In genomic region chr12:57525615-57526383, GRCh38 we compare ENCODE assay signal across 30 cellular contexts. TPM values are rescaled to one million over a fixed set of nuclear protein-coding genes. Genes with fewer than 3 reads are reported as not detected.
A peak's percentile ranks its signal among the peaks of the same experiment; 100 is the strongest.
DNase-seq lines count a peak whose midpoint lies in the region; ATAC-seq and TF ChIP-seq lines count a peak whose summit lies in the region.
"Had no signal": no experiment of that assay in that cellular context is flagged by ENCODE, and none has a peak within 500 bp of the region (broad histone marks: within the 10 kb centered on the region; RNA-seq: fewer than 3 reads in every experiment).

No MANE protein-coding gene starts in this region.

- H3K79me2 ChIP-seq in DND-41 (ENCODE audit: insufficient read depth, low read length) = peaks cover 50% of the 10 kb centered on the region

- no peak for TF ChIP-seq POLR2A in gastrocnemius medialis (IDR thresholded peaks at IDR 0.05)

- H4K20me1 ChIP-seq in DND-41 (ENCODE audit: insufficient read depth, low read length) = peaks cover 33% of the 10 kb centered on the region

- no peak overlapping the region for H2AFZ ChIP-seq in DND-41 (ENCODE audit: low read depth, low read length)

- H3K9me3 Mint-ChIP-seq in T-helper 2 cell treated with Interferon-gamma antibody and Interleukin-4, amounts not matched to agents 5 μg/mL and 100 μg/mL, for 36 hours = no peaks in the 10 kb centered on the region
- no peaks in the 10 kb centered on the region for H3K9me3 Mint-ChIP-seq in chondrocyte (ENCODE audit: low read depth)
- no peaks in the 10 kb centered on the region for H3K9me3 Mint-ChIP-seq in activated CD4-positive, alpha-beta T cell treated with anti-CD3 and anti-CD28 coated beads, Interleukin-2, amount 10 ng/mL, durations not matched to agents 7 days and 5 days
- H3K9me3 Mint-ChIP-seq: activated CD4-positive, alpha-beta T cell treated with anti-CD3 and anti-CD28 coated beads, Interleukin-2, amount 10 ng/mL, durations not matched to agents 24 days and 14 days; activated naive CD4-positive, alpha-beta T cell treated with anti-CD3 and anti-CD28 coated beads for 36 hours; immature natural killer cell; stimulated activated naive CD8-positive, alpha-beta T cell treated with anti-CD3 and anti-CD28 coated beads, Interleukin-15, amount 100 ng/mL, for 72 hours had no signal

- ATAC-seq in DND-41 (ENCODE audit: insufficient read depth, low read depth) = no peak
- ATAC-seq in gastrocnemius medialis = no peak
- ATAC-seq: activated CD8-positive, alpha-beta memory T cell treated with anti-CD3 and anti-CD28 coated beads, Interleukin-2, amount 10 ng/mL, durations not matched to agents 7 days and 5 days; left colon; stimulated activated naive CD8-positive, alpha-beta T cell treated with anti-CD3 and anti-CD28 coated beads, Interleukin-15, amount 100 ng/mL, for 72 hours had no signal

- DNase-seq in T-helper 2 cell treated with Interferon-gamma antibody and Interleukin-4, amounts not matched to agents 5 μg/mL and 100 μg/mL, for 36 hours (ENCODE audit: low spot score) = no peak
- no peak for DNase-seq in T-helper 2 cell
- no peak for DNase-seq in DND-41
- no peak for DNase-seq in chondrocyte (ENCODE audit: low spot score)
- no peak for DNase-seq in gastrocnemius medialis
- DNase-seq in NCI-H524 (lab: John Stamatoyannopoulos, UW) = no peak
- no peak for DNase-seq in activated CD4-positive, alpha-beta T cell treated with anti-CD3 and anti-CD28 coated beads, Interleukin-2, amount 10 ng/mL, durations not matched to agents 7 days and 5 days
- no peak for DNase-seq in effector memory CD4-positive, alpha-beta T cell
- DNase-seq: activated CD4-positive, alpha-beta T cell treated with anti-CD3 and anti-CD28 coated beads, Interleukin-2, amount 10 ng/mL, durations not matched to agents 24 days and 14 days; activated CD8-positive, alpha-beta memory T cell treated with anti-CD3 and anti-CD28 coated beads, Interleukin-2, amount 10 ng/mL, durations not matched to agents 7 days and 5 days; activated naive CD4-positive, alpha-beta T cell treated with anti-CD3 and anti-CD28 coated beads for 36 hours; aorta; DMS79; foreskin melanocyte; HCEC 1CT; hypothalamus; immature natural killer cell; left colon; NCI-H1417 treated with DMSO at 0.1 percent for 48 hours; NCI-H2081; NCI-H2227 treated with DMSO at 0.1 percent for 48 hours; NCI-H748 treated with DMSO at 0.1 percent for 48 hours; stimulated activated naive CD8-positive, alpha-beta T cell treated with anti-CD3 and anti-CD28 coated beads, Interleukin-15, amount 100 ng/mL, for 72 hours; T-helper 9 cell had no signal

- POLR2A ChIA-PET in activated CD4-positive, alpha-beta T cell treated with anti-CD3 and anti-CD28 coated beads, Interleukin-2, amount 10 ng/mL, durations not matched to agents 7 days and 5 days (lab: Charles Lee) = no interaction called here

- in situ Hi-C loops in gastrocnemius medialis (cut with MboI; ENCODE audit: low sequenced_read_pairs in 4 of 4) = no loop called here

- H3K27ac ChIP-seq in DND-41 (ENCODE audit: low read length) (no peak overlapping the region; the same call in 1 of the 2 replicates), gastrocnemius medialis (peak overlapping the region in 3 of 4 donors; percentile 20 to 99 (median 93))
- H3K27ac ChIP-seq in effector memory CD4-positive, alpha-beta T cell (ENCODE audit: insufficient read depth, low read length, poor library complexity, severe bottlenecking) = no peak overlapping the region
- H3K27ac ChIP-seq: KMS-11 had no signal

- H3K27ac Mint-ChIP-seq in T-helper 2 cell treated with Interferon-gamma antibody and Interleukin-4, amounts not matched to agents 5 μg/mL and 100 μg/mL, for 36 hours = peak overlapping the region; percentile 20
- peak overlapping the region; percentile 45 for H3K27ac Mint-ChIP-seq in chondrocyte (ENCODE audit: unreplicated experiment)
- H3K27ac Mint-ChIP-seq in activated CD4-positive, alpha-beta T cell treated with anti-CD3 and anti-CD28 coated beads, Interleukin-2, amount 10 ng/mL, durations not matched to agents 7 days and 5 days = no peak overlapping the region
- H3K27ac Mint-ChIP-seq: activated CD4-positive, alpha-beta T cell treated with anti-CD3 and anti-CD28 coated beads, Interleukin-2, amount 10 ng/mL, durations not matched to agents 24 days and 14 days had no signal

- TF ChIP-seq CTCF in DND-41 (IDR thresholded peaks at IDR 0.05; ENCODE audit: borderline replicate concordance, extremely low read depth, low read length, poor library complexity, severe bottlenecking) (no peak), chondrocyte (IDR thresholded peaks at IDR 0.05) (no peak), gastrocnemius medialis (IDR thresholded peaks at IDR 0.05 in 4 of 5, conservative IDR thresholded peaks at IDR 0.05 in 1 of 5) (no peak)

- H3K4me1 ChIP-seq in DND-41 (ENCODE audit: insufficient read depth, low read length) (peaks cover 53% of the 10 kb centered on the region), gastrocnemius medialis (peaks cover 32 to 37% of the 10 kb centered on the region in 2 donors)
- H3K4me1 ChIP-seq in effector memory CD4-positive, alpha-beta T cell (ENCODE audit: control insufficient read depth, insufficient read depth, low read length, poor library complexity, severe bottlenecking) = peaks cover 29% of the 10 kb centered on the region

- no peak overlapping the region for H3K9ac ChIP-seq in DND-41 (ENCODE audit: low read depth, low read length)
- H3K9ac ChIP-seq: KMS-11 had no signal

- no peaks in the 10 kb centered on the region for H3K9me3 ChIP-seq in DND-41 (ENCODE audit: insufficient read depth, low read length, severe bottlenecking)
- H3K9me3 ChIP-seq in gastrocnemius medialis = no peaks in the 10 kb centered on the region
- no peaks in the 10 kb centered on the region for H3K9me3 ChIP-seq in effector memory CD4-positive, alpha-beta T cell (ENCODE audit: control insufficient read depth, low read length)
- H3K9me3 ChIP-seq: esophagus muscularis mucosa, tibial nerve had no signal

- peaks cover 72% of the 10 kb centered on the region for H3K36me3 ChIP-seq in DND-41 (ENCODE audit: insufficient read depth, low read length)
- peaks cover 0 to 64% of the 10 kb centered on the region in 2 donors for H3K36me3 ChIP-seq in gastrocnemius medialis
- H3K36me3 ChIP-seq in effector memory CD4-positive, alpha-beta T cell (ENCODE audit: control insufficient read depth, insufficient read depth, low read length) = peaks cover 56% of the 10 kb centered on the region

- peaks cover 3% of the 10 kb centered on the region for H3K27me3 Mint-ChIP-seq in T-helper 2 cell treated with Interferon-gamma antibody and Interleukin-4, amounts not matched to agents 5 μg/mL and 100 μg/mL, for 36 hours (ENCODE audit: low read depth)
- no peaks in the 10 kb centered on the region for H3K27me3 Mint-ChIP-seq in chondrocyte (ENCODE audit: low read depth)
- H3K27me3 Mint-ChIP-seq in activated CD4-positive, alpha-beta T cell treated with anti-CD3 and anti-CD28 coated beads, Interleukin-2, amount 10 ng/mL, durations not matched to agents 7 days and 5 days = no peaks in the 10 kb centered on the region
- H3K27me3 Mint-ChIP-seq: activated CD4-positive, alpha-beta T cell treated with anti-CD3 and anti-CD28 coated beads, Interleukin-2, amount 10 ng/mL, durations not matched to agents 24 days and 14 days; activated CD8-positive, alpha-beta memory T cell treated with anti-CD3 and anti-CD28 coated beads, Interleukin-2, amount 10 ng/mL, durations not matched to agents 7 days and 5 days; stimulated activated naive CD8-positive, alpha-beta T cell treated with anti-CD3 and anti-CD28 coated beads, Interleukin-15, amount 100 ng/mL, for 72 hours had no signal

- H3K36me3 Mint-ChIP-seq in T-helper 2 cell treated with Interferon-gamma antibody and Interleukin-4, amounts not matched to agents 5 μg/mL and 100 μg/mL, for 36 hours (ENCODE audit: low read depth) = peaks cover 48% of the 10 kb centered on the region
- peaks cover 19% of the 10 kb centered on the region for H3K36me3 Mint-ChIP-seq in chondrocyte (ENCODE audit: low read depth)
- peaks cover 33% of the 10 kb centered on the region for H3K36me3 Mint-ChIP-seq in activated CD4-positive, alpha-beta T cell treated with anti-CD3 and anti-CD28 coated beads, Interleukin-2, amount 10 ng/mL, durations not matched to agents 7 days and 5 days (ENCODE audit: low read depth)

- peaks cover 30% of the 10 kb centered on the region for H3K4me1 Mint-ChIP-seq in T-helper 2 cell treated with Interferon-gamma antibody and Interleukin-4, amounts not matched to agents 5 μg/mL and 100 μg/mL, for 36 hours (ENCODE audit: low read depth)
- H3K4me1 Mint-ChIP-seq in chondrocyte (ENCODE audit: low read depth) = peaks cover 46% of the 10 kb centered on the region
- H3K4me1 Mint-ChIP-seq in activated CD4-positive, alpha-beta T cell treated with anti-CD3 and anti-CD28 coated beads, Interleukin-2, amount 10 ng/mL, durations not matched to agents 7 days and 5 days = peaks cover 42% of the 10 kb centered on the region

- no peaks in the 10 kb centered on the region for H3K27me3 ChIP-seq in DND-41 (ENCODE audit: insufficient read depth, low read length, poor library complexity)
- H3K27me3 ChIP-seq in gastrocnemius medialis = no peaks in the 10 kb centered on the region
- no peaks in the 10 kb centered on the region for H3K27me3 ChIP-seq in effector memory CD4-positive, alpha-beta T cell (replicated peaks; ENCODE audit: control insufficient read depth, insufficient read depth, low read length, poor library complexity, severe bottlenecking)
- H3K27me3 ChIP-seq: cardiac muscle cell, esophagus muscularis mucosa, tibial nerve had no signal

- H3K4me3 ChIP-seq in DND-41 (ENCODE audit: low read depth in 1 of 2, low read length in 2 of 2) = no peak overlapping the region
- H3K4me3 ChIP-seq in gastrocnemius medialis = no peak overlapping the region
- H3K4me3 ChIP-seq in effector memory CD4-positive, alpha-beta T cell (ENCODE audit: insufficient read depth, low read depth, low read length, poor library complexity, severe bottlenecking) = no peak overlapping the region
- H3K4me3 ChIP-seq: cardiac muscle cell, esophagus muscularis mucosa, tibial nerve had no signal

- intact Hi-C loops in gastrocnemius medialis (cut with DNase I; ENCODE audit: low total_unique reads) = loop anchor here (10.0 kb wide), 2 partner anchors 441 to 891 kb away; partner anchors contain the start of genes BAZ2A and NAB2

- CTCF ChIA-PET in activated CD4-positive, alpha-beta T cell treated with anti-CD3 and anti-CD28 coated beads, Interleukin-2, amount 10 ng/mL, durations not matched to agents 7 days and 5 days (lab: Charles Lee) = interaction anchor here (1.5 to 8.9 kb wide), 2 partner anchors 12 to 18 kb away, joined by 5 to 70 read pairs; no protein-coding TSS in a partner anchor

- H3K4me3 Mint-ChIP-seq in T-helper 2 cell treated with Interferon-gamma antibody and Interleukin-4, amounts not matched to agents 5 μg/mL and 100 μg/mL, for 36 hours = no peak overlapping the region
- no peak overlapping the region for H3K4me3 Mint-ChIP-seq in chondrocyte (ENCODE audit: unreplicated experiment)
- H3K4me3 Mint-ChIP-seq in activated CD4-positive, alpha-beta T cell treated with anti-CD3 and anti-CD28 coated beads, Interleukin-2, amount 10 ng/mL, durations not matched to agents 7 days and 5 days = no peak overlapping the region
- H3K4me3 Mint-ChIP-seq: activated CD4-positive, alpha-beta T cell treated with anti-CD3 and anti-CD28 coated beads, Interleukin-2, amount 10 ng/mL, durations not matched to agents 24 days and 14 days; activated CD8-positive, alpha-beta memory T cell treated with anti-CD3 and anti-CD28 coated beads, Interleukin-2, amount 10 ng/mL, durations not matched to agents 7 days and 5 days; activated naive CD4-positive, alpha-beta T cell treated with anti-CD3 and anti-CD28 coated beads for 36 hours; stimulated activated naive CD8-positive, alpha-beta T cell treated with anti-CD3 and anti-CD28 coated beads, Interleukin-15, amount 100 ng/mL, for 72 hours had no signal

- peak overlapping the region; percentile 72 for H3K4me2 ChIP-seq in DND-41 (ENCODE audit: insufficient read depth, low read length)

RNA-seq across cellular contexts. Expression of gene MBD6, which starts 3.2 kb away (rescaled TPM):
- total RNA-seq in chondrocyte = 66.9 to 86.5 TPM (median 78.4 TPM) in 3 replicates
- 10 to 100 TPM in 3 of 4 donors, 1 to 10 TPM in 1; 5.5 to 20.3 (median 12.9) TPM for total RNA-seq in gastrocnemius medialis
- total RNA-seq in activated CD4-positive, alpha-beta T cell treated with anti-CD3 and anti-CD28 coated beads, Interleukin-2, amount 10 ng/mL, durations not matched to agents 7 days and 5 days = 10 to 100 TPM; 66.0 to 80.1 TPM

RNA-seq across cellular contexts. Expression of gene DDIT3, which starts 5.5 kb away (rescaled TPM):
- total RNA-seq in chondrocyte = 9.6 to 79.1 TPM (median 79.0 TPM) in 3 replicates
- total RNA-seq in gastrocnemius medialis = 10 to 100 TPM; 11.8 to 46.4 (median 17.1) TPM
- 10 to 100 TPM; 10.5 to 11.4 TPM for total RNA-seq in activated CD4-positive, alpha-beta T cell treated with anti-CD3 and anti-CD28 coated beads, Interleukin-2, amount 10 ng/mL, durations not matched to agents 7 days and 5 days

RNA-seq across cellular contexts. Expression of gene DCTN2, which starts 21.2 kb away (rescaled TPM):
- total RNA-seq in chondrocyte (104 to 117 TPM (median 112 TPM) in 3 replicates), gastrocnemius medialis (100 to 1,000 TPM; 147 to 265 (median 177) TPM)
- 10 to 100 TPM; 79.3 to 80.5 TPM for total RNA-seq in activated CD4-positive, alpha-beta T cell treated with anti-CD3 and anti-CD28 coated beads, Interleukin-2, amount 10 ng/mL, durations not matched to agents 7 days and 5 days

RNA-seq across cellular contexts. Expression of gene KIF5A, which starts 24.0 kb away (rescaled TPM):
- total RNA-seq in chondrocyte (2.6 to 5.1 TPM (median 3.5 TPM) in 3 replicates), gastrocnemius medialis (under 1 TPM in 2 of 4 donors, not detected in 2; 0.09 to 0.36 TPM)
- total RNA-seq in activated CD4-positive, alpha-beta T cell treated with anti-CD3 and anti-CD28 coated beads, Interleukin-2, amount 10 ng/mL, durations not matched to agents 7 days and 5 days = under 1 TPM; 0.64 to 0.89 TPM
- total RNA-seq: HT1080, myocyte had no signal

RNA-seq across cellular contexts. Expression of gene MARS1, which starts 37.9 kb away (rescaled TPM):
- 176 to 350 TPM (median 331 TPM) in 3 replicates for total RNA-seq in chondrocyte
- total RNA-seq in gastrocnemius medialis = 10 to 100 TPM; 37.7 to 81.1 (median 42.0) TPM
- total RNA-seq in activated CD4-positive, alpha-beta T cell treated with anti-CD3 and anti-CD28 coated beads, Interleukin-2, amount 10 ng/mL, durations not matched to agents 7 days and 5 days = 100 to 1,000 TPM; 214 to 247 TPM

Comparison
In these comparisons a context has a peak if more than half of its experiments do, and no peak if none do; other contexts are left out.
1. H3K27ac ChIP-seq: peak in gastrocnemius medialis (3 of 4); none in DND-41 (single experiment) and effector memory CD4-positive, alpha-beta T cell (single experiment).